In genomic region chr18:50819027-50819726, GRCh38 we compare ENCODE assay signal across 9 cellular contexts. TPM values are rescaled to one million over a fixed set of nuclear protein-coding genes. Genes with fewer than 3 reads are reported as not detected.
A peak's percentile ranks its signal among the peaks of the same experiment; 100 is the strongest.
DNase-seq lines count a peak whose midpoint lies in the region; ATAC-seq and TF ChIP-seq lines count a peak whose summit lies in the region.
"Had no signal": no experiment of that assay in that cellular context is flagged by ENCODE, and none has a peak within 500 bp of the region (broad histone marks: within the 10 kb centered on the region; RNA-seq: fewer than 3 reads in every experiment).

No MANE protein-coding gene starts in this region.

- peaks cover 21 to 30% of the 10 kb centered on the region in 2 donors for H3K4me1 Mint-ChIP-seq in stimulated activated naive B cell treated with anti-CD40 and anti-IgM and Interleukin-4, amounts not matched to agents 10 μg/mL and 1 μg/mL and 100 μg/mL, for 72 hours
- peaks cover 2% of the 10 kb centered on the region for H3K4me1 Mint-ChIP-seq in activated naive CD8-positive, alpha-beta T cell treated with anti-CD3 and anti-CD28 coated beads, Interleukin-2, amount 50 U/mL, for 24 hours

- H3K36me3 Mint-ChIP-seq in stimulated activated naive B cell treated with anti-CD40 and anti-IgM and Interleukin-4, amounts not matched to agents 10 μg/mL and 1 μg/mL and 100 μg/mL, for 72 hours = no peaks in the 10 kb centered on the region
- H3K36me3 Mint-ChIP-seq in activated naive CD8-positive, alpha-beta T cell treated with anti-CD3 and anti-CD28 coated beads, Interleukin-2, amount 50 U/mL, for 24 hours (ENCODE audit: low read depth) = no peaks in the 10 kb centered on the region

- DNase-seq in AG10803 (ENCODE audit: low read depth) (peak; percentile 17), HT1080 (ENCODE audit: low read depth) (peak; percentile 6), amniotic epithelial cell (ENCODE audit: low read depth) (peak; percentile 9), iPS DF 6.9 (ENCODE audit: low read depth, low spot score) (no peak), NCI-H187 (lab: John Stamatoyannopoulos, UW) (no peak)
- DNase-seq in stimulated activated naive B cell treated with anti-CD40 and anti-IgM and Interleukin-4, amounts not matched to agents 10 μg/mL and 1 μg/mL and 100 μg/mL, for 72 hours = no peak
- DNase-seq in activated naive CD8-positive, alpha-beta T cell treated with anti-CD3 and anti-CD28 coated beads, Interleukin-2, amount 50 U/mL, for 24 hours = no peak

- H3K4me2 ChIP-seq in skeletal muscle satellite cell (ENCODE audit: low read length) = peak overlapping the region; percentile 87

- H3K4me3 ChIP-seq in AG10803 (ENCODE audit: low read length) (peak overlapping the region; percentile 62), iPS DF 6.9 (ENCODE audit: low read length) (peak overlapping the region; percentile 18; the same call in 1 of the 2 replicates), skeletal muscle satellite cell (ENCODE audit: low read length) (peak overlapping the region; percentile 63)

- peaks cover 0 to 3% of the 10 kb centered on the region in 2 donors for H3K9me3 Mint-ChIP-seq in stimulated activated naive B cell treated with anti-CD40 and anti-IgM and Interleukin-4, amounts not matched to agents 10 μg/mL and 1 μg/mL and 100 μg/mL, for 72 hours
- no peaks in the 10 kb centered on the region for H3K9me3 Mint-ChIP-seq in activated naive CD8-positive, alpha-beta T cell treated with anti-CD3 and anti-CD28 coated beads, Interleukin-2, amount 50 U/mL, for 24 hours
- H3K9me3 Mint-ChIP-seq: dendritic cell treated with granulocyte-macrophage colony-stimulating factor and Interleukin-4, amounts not matched to agents 40 ng/mL and 50 ng/mL, for 4 days had no signal

- ATAC-seq in stimulated activated naive B cell treated with anti-CD40 and anti-IgM and Interleukin-4, amounts not matched to agents 10 μg/mL and 1 μg/mL and 100 μg/mL, for 72 hours (replicated peaks) = no peak
- no peak for ATAC-seq in activated naive CD8-positive, alpha-beta T cell treated with anti-CD3 and anti-CD28 coated beads, Interleukin-2, amount 50 U/mL, for 24 hours

- no peaks in the 10 kb centered on the region for H3K9me3 ChIP-seq in iPS DF 6.9 (ENCODE audit: control insufficient read depth, insufficient read depth, low read length)
- H3K9me3 ChIP-seq in skeletal muscle satellite cell (replicated peaks; ENCODE audit: low read length) = no peaks in the 10 kb centered on the region

- H3K27ac ChIP-seq in iPS DF 6.9 (ENCODE audit: low read length) = no peak overlapping the region

- H3K9ac ChIP-seq in skeletal muscle satellite cell (ENCODE audit: low read depth, low read length) = no peak overlapping the region

- H3K4me1 ChIP-seq in iPS DF 6.9 (ENCODE audit: control insufficient read depth, insufficient read depth, low read length) (peaks cover 3% of the 10 kb centered on the region; the same call in 1 of the 2 replicates), skeletal muscle satellite cell (ENCODE audit: control insufficient read depth, insufficient read depth, low read length) (peaks cover 22% of the 10 kb centered on the region)

- H3K27me3 ChIP-seq in iPS DF 6.9 (ENCODE audit: control insufficient read depth, insufficient read depth, low read length) (no peaks in the 10 kb centered on the region), skeletal muscle satellite cell (ENCODE audit: control insufficient read depth, insufficient read depth, low read length) (peaks cover 11% of the 10 kb centered on the region)

- H3K4me3 Mint-ChIP-seq in stimulated activated naive B cell treated with anti-CD40 and anti-IgM and Interleukin-4, amounts not matched to agents 10 μg/mL and 1 μg/mL and 100 μg/mL, for 72 hours = no peak overlapping the region
- no peak overlapping the region for H3K4me3 Mint-ChIP-seq in activated naive CD8-positive, alpha-beta T cell treated with anti-CD3 and anti-CD28 coated beads, Interleukin-2, amount 50 U/mL, for 24 hours
- H3K4me3 Mint-ChIP-seq: dendritic cell treated with granulocyte-macrophage colony-stimulating factor and Interleukin-4, amounts not matched to agents 40 ng/mL and 50 ng/mL, for 4 days had no signal

- WGBS in iPS DF 6.9 (ENCODE audit: insufficient coverage, insufficient read length) = no CpG with 5 or more reads among the region's 16 CpGs

- TF ChIP-seq CTCF in AG10803 (conservative IDR thresholded peaks at IDR 0.05; ENCODE audit: low read length) = peak; percentile 23; the same call in 1 of the 2 replicates

- H3K36me3 ChIP-seq in iPS DF 6.9 (ENCODE audit: control insufficient read depth, insufficient read depth, low read length) (no peaks in the 10 kb centered on the region), skeletal muscle satellite cell (ENCODE audit: insufficient read depth, low read length) (no peaks in the 10 kb centered on the region)

- H3K27me3 Mint-ChIP-seq in stimulated activated naive B cell treated with anti-CD40 and anti-IgM and Interleukin-4, amounts not matched to agents 10 μg/mL and 1 μg/mL and 100 μg/mL, for 72 hours = no peaks in the 10 kb centered on the region
- H3K27me3 Mint-ChIP-seq in activated naive CD8-positive, alpha-beta T cell treated with anti-CD3 and anti-CD28 coated beads, Interleukin-2, amount 50 U/mL, for 24 hours = peaks cover 8% of the 10 kb centered on the region

- no peak overlapping the region for H3K27ac Mint-ChIP-seq in stimulated activated naive B cell treated with anti-CD40 and anti-IgM and Interleukin-4, amounts not matched to agents 10 μg/mL and 1 μg/mL and 100 μg/mL, for 72 hours
- H3K27ac Mint-ChIP-seq in activated naive CD8-positive, alpha-beta T cell treated with anti-CD3 and anti-CD28 coated beads, Interleukin-2, amount 50 U/mL, for 24 hours = no peak overlapping the region
- H3K27ac Mint-ChIP-seq: dendritic cell treated with granulocyte-macrophage colony-stimulating factor and Interleukin-4, amounts not matched to agents 40 ng/mL and 50 ng/mL, for 4 days had no signal

RNA-seq across cellular contexts. Expression of gene MRO, which starts 0.6 kb away (rescaled TPM):
- total RNA-seq in HT1080 (2014; rRNA removed; shearing (Covaris generic)) = 0.02 and 0.03 TPM in 2 replicates
- polyA plus RNA-seq in HT1080 (2015; cell fraction: cytosol; rRNA removed) = 0.03 and 0.07 TPM in 2 replicates
- polyA plus RNA-seq in HT1080 (2015; cell fraction: nucleus; rRNA removed) = not detected in 2 replicates
- 1.0 TPM in 1 of 2 replicates, not detected in the other for total RNA-seq in skeletal muscle satellite cell (2012; rRNA removed)

RNA-seq across cellular contexts. Expression of gene ME2, which starts 59.7 kb away (rescaled TPM):
- total RNA-seq in HT1080 (2014; rRNA removed; shearing (Covaris generic)) = 84.9 and 111 TPM in 2 replicates
- 78.4 and 93.0 TPM in 2 replicates for polyA plus RNA-seq in HT1080 (2015; cell fraction: cytosol; rRNA removed)
- 83.1 and 89.4 TPM in 2 replicates for polyA plus RNA-seq in HT1080 (2015; cell fraction: nucleus; rRNA removed)
- total RNA-seq in skeletal muscle satellite cell (2012; rRNA removed) = 40.4 and 57.0 TPM in 2 replicates

Comparison
In these comparisons a context has a peak if more than half of its experiments do, and no peak if none do; other contexts are left out.
1. DNase-seq: peak in AG10803 (single experiment), HT1080 (single experiment) and amniotic epithelial cell (single experiment); none in iPS DF 6.9 (single experiment), stimulated activated naive B cell treated with anti-CD40 and anti-IgM and Interleukin-4, amounts not matched to agents 10 μg/mL and 1 μg/mL and 100 μg/mL, for 72 hours (single experiment), NCI-H187 (0 of 2) and activated naive CD8-positive, alpha-beta T cell treated with anti-CD3 and anti-CD28 coated beads, Interleukin-2, amount 50 U/mL, for 24 hours (single experiment).
2. Peak in every context shown above with its lines, with median percentiles within 50 percentile points of each other: H3K4me3 ChIP-seq.